Comparison of ENCODE assay signal across 1 cellular context in genomic region chr11:253160-253885, GRCh38.
TF ChIP-seq lines count a peak whose summit lies in the region.

No MANE protein-coding gene starts in this region.

TF ChIP-seq in K562, 482 proteins besides CTCF, POLR2A, EP300 and RAD21:
- TF ChIP-seq MYNN (IDR thresholded peaks at IDR 0.05) (0 out of 2 replicates have a peak, but pooled peaks have one; percentile 40), MYNN (CRISPR knock-in tag; IDR thresholded peaks at IDR 0.05) (no peak), NFIC (IDR thresholded peaks at IDR 0.05) (peak; percentile 68), FOXJ3 (CRISPR knock-in tag; IDR thresholded peaks at IDR 0.05) (no peak), SUPT5H (IDR thresholded peaks at IDR 0.05) (0 out of 2 replicates have a peak, but pooled peaks have one; percentile 39), ETS1 (conservative IDR thresholded peaks at IDR 0.05; ENCODE audit: control insufficient read depth, low read depth, low read length) (no peak), POLR2AphosphoS5 (IDR thresholded peaks at IDR 0.05; ENCODE audit: control insufficient read depth, insufficient read depth, low read depth, low read length) (peak; percentile 28; the same call in 1 of the 2 replicates), HNRNPLL (IDR thresholded peaks at IDR 0.05; ENCODE audit: low read depth, low read length, poor library complexity, severe bottlenecking) (no peak), RBFOX2 (IDR thresholded peaks at IDR 0.05; ENCODE audit: low read depth, low read length) (peak; percentile 30; the same call in 1 of the 2 replicates), ZFP1 (CRISPR knock-in tag; IDR thresholded peaks at IDR 0.05) (no peak), E2F1 (CRISPR knock-in tag; IDR thresholded peaks at IDR 0.05) (no peak), CTCFL (IDR thresholded peaks at IDR 0.05; ENCODE audit: borderline replicate concordance, insufficient read depth, low read depth, low read length, poor library complexity, severe bottlenecking) (no peak), POLR2B (IDR thresholded peaks at IDR 0.05; ENCODE audit: low read depth, partially characterized antibody) (peak; percentile 46)
- TF ChIP-seq, protein P1, sequence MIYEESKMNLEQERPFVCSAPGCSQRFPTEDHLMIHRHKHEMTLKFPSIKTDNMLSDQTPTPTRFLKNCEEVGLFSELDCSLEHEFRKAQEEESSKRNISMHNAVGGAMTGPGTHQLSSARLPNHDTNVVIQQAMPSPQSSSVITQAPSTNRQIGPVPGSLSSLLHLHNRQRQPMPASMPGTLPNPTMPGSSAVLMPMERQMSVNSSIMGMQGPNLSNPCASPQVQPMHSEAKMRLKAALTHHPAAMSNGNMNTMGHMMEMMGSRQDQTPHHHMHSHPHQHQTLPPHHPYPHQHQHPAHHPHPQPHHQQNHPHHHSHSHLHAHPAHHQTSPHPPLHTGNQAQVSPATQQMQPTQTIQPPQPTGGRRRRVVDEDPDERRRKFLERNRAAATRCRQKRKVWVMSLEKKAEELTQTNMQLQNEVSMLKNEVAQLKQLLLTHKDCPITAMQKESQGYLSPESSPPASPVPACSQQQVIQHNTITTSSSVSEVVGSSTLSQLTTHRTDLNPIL (CRISPR knock-in tag; IDR thresholded peaks at IDR 0.05), result no peak
